Comparison of ENCODE assay signal across 1 cellular context in the genomic region with DNA sequence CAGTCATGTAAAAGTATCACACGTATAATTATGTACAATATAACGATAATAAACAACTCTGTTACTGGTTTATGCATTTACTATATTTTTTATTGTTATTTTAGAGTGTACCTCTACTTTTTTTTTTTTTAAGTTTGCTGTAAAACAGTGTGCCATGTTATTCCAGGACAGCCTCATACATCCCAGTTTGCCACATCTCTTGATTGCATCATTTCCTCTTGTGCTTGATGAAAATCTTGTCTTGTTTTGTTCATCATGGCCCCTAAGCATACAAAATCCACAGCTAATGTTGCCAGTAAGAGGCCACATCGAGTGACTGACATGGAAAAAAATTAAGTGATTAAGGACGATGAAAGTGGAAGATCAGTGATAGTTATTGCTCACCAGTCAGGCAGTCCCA.
TF ChIP-seq lines count a peak whose summit lies in the region.

No MANE protein-coding gene starts in this region.

TF ChIP-seq in K562, 482 proteins besides CTCF, POLR2A, EP300 and RAD21 (continued from another document):
- TF ChIP-seq, protein P1, sequence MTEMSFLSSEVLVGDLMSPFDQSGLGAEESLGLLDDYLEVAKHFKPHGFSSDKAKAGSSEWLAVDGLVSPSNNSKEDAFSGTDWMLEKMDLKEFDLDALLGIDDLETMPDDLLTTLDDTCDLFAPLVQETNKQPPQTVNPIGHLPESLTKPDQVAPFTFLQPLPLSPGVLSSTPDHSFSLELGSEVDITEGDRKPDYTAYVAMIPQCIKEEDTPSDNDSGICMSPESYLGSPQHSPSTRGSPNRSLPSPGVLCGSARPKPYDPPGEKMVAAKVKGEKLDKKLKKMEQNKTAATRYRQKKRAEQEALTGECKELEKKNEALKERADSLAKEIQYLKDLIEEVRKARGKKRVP (CRISPR knock-in tag; IDR thresholded peaks at IDR 0.05) = peak; percentile 77
- TF ChIP-seq ZSCAN32 (CRISPR knock-in tag; IDR thresholded peaks at IDR 0.05) (peak; percentile 60; the same call in 1 of the 2 replicates), GABPA (tag; conservative IDR thresholded peaks at IDR 0.05; ENCODE audit: low read depth) (peak; percentile 58), ZBTB7A (IDR thresholded peaks at IDR 0.05; ENCODE audit: borderline replicate concordance, control insufficient read depth, low read depth, low read length) (no peak), CEBPB (tag; IDR thresholded peaks at IDR 0.05) (0 out of 2 replicates have a peak, but pooled peaks have one; percentile 19), CEBPG (CRISPR knock-in tag; IDR thresholded peaks at IDR 0.05) (no peak), CEBPG (tag; conservative IDR thresholded peaks at IDR 0.05 in 1 of 2, IDR thresholded peaks at IDR 0.05 in 1 of 2) (peak; percentile 90 to 93), RFX7 (CRISPR knock-in tag; IDR thresholded peaks at IDR 0.05) (no peak)
- TF ChIP-seq, protein P2, sequence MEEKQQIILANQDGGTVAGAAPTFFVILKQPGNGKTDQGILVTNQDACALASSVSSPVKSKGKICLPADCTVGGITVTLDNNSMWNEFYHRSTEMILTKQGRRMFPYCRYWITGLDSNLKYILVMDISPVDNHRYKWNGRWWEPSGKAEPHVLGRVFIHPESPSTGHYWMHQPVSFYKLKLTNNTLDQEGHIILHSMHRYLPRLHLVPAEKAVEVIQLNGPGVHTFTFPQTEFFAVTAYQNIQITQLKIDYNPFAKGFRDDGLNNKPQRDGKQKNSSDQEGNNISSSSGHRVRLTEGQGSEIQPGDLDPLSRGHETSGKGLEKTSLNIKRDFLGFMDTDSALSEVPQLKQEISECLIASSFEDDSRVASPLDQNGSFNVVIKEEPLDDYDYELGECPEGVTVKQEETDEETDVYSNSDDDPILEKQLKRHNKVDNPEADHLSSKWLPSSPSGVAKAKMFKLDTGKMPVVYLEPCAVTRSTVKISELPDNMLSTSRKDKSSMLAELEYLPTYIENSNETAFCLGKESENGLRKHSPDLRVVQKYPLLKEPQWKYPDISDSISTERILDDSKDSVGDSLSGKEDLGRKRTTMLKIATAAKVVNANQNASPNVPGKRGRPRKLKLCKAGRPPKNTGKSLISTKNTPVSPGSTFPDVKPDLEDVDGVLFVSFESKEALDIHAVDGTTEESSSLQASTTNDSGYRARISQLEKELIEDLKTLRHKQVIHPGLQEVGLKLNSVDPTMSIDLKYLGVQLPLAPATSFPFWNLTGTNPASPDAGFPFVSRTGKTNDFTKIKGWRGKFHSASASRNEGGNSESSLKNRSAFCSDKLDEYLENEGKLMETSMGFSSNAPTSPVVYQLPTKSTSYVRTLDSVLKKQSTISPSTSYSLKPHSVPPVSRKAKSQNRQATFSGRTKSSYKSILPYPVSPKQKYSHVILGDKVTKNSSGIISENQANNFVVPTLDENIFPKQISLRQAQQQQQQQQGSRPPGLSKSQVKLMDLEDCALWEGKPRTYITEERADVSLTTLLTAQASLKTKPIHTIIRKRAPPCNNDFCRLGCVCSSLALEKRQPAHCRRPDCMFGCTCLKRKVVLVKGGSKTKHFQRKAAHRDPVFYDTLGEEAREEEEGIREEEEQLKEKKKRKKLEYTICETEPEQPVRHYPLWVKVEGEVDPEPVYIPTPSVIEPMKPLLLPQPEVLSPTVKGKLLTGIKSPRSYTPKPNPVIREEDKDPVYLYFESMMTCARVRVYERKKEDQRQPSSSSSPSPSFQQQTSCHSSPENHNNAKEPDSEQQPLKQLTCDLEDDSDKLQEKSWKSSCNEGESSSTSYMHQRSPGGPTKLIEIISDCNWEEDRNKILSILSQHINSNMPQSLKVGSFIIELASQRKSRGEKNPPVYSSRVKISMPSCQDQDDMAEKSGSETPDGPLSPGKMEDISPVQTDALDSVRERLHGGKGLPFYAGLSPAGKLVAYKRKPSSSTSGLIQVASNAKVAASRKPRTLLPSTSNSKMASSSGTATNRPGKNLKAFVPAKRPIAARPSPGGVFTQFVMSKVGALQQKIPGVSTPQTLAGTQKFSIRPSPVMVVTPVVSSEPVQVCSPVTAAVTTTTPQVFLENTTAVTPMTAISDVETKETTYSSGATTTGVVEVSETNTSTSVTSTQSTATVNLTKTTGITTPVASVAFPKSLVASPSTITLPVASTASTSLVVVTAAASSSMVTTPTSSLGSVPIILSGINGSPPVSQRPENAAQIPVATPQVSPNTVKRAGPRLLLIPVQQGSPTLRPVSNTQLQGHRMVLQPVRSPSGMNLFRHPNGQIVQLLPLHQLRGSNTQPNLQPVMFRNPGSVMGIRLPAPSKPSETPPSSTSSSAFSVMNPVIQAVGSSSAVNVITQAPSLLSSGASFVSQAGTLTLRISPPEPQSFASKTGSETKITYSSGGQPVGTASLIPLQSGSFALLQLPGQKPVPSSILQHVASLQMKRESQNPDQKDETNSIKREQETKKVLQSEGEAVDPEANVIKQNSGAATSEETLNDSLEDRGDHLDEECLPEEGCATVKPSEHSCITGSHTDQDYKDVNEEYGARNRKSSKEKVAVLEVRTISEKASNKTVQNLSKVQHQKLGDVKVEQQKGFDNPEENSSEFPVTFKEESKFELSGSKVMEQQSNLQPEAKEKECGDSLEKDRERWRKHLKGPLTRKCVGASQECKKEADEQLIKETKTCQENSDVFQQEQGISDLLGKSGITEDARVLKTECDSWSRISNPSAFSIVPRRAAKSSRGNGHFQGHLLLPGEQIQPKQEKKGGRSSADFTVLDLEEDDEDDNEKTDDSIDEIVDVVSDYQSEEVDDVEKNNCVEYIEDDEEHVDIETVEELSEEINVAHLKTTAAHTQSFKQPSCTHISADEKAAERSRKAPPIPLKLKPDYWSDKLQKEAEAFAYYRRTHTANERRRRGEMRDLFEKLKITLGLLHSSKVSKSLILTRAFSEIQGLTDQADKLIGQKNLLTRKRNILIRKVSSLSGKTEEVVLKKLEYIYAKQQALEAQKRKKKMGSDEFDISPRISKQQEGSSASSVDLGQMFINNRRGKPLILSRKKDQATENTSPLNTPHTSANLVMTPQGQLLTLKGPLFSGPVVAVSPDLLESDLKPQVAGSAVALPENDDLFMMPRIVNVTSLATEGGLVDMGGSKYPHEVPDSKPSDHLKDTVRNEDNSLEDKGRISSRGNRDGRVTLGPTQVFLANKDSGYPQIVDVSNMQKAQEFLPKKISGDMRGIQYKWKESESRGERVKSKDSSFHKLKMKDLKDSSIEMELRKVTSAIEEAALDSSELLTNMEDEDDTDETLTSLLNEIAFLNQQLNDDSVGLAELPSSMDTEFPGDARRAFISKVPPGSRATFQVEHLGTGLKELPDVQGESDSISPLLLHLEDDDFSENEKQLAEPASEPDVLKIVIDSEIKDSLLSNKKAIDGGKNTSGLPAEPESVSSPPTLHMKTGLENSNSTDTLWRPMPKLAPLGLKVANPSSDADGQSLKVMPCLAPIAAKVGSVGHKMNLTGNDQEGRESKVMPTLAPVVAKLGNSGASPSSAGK (IDR thresholded peaks at IDR 0.05) = 0 out of 2 replicates have a peak, but pooled peaks have one; percentile 19
